9 cellular contexts compared by ENCODE assay signal in genomic region chr11:7251487-7251835, GRCh38. TPM values are rescaled to one million over a fixed set of nuclear protein-coding genes. Genes with fewer than 3 reads are reported as not detected.
A peak's percentile ranks its signal among the peaks of the same experiment; 100 is the strongest.
DNase-seq lines count a peak whose midpoint lies in the region; ATAC-seq and TF ChIP-seq lines count a peak whose summit lies in the region.
"Had no signal": no experiment of that assay in that cellular context is flagged by ENCODE, and none has a peak within 500 bp of the region (broad histone marks: within the 10 kb centered on the region; RNA-seq: fewer than 3 reads in every experiment).

No MANE protein-coding gene starts in this region.

- H3K9ac ChIP-seq in NT2/D1 (ENCODE audit: insufficient read length, low read depth) (peak overlapping the region; percentile 59), endodermal cell (ENCODE audit: extremely low read depth, low read length, poor library complexity, severe bottlenecking) (no peak overlapping the region), mesendoderm (ENCODE audit: low read length) (no peak overlapping the region)

- H2BK5ac ChIP-seq in mesendoderm (ENCODE audit: low read length) = no peak overlapping the region

- no peak overlapping the region for H4K8ac ChIP-seq in mesendoderm (ENCODE audit: low read depth, low read length)

- WGBS in endodermal cell (ENCODE audit: insufficient coverage in 1 of 2, insufficient read length in 1 of 2), 2 experiments = 7 to 20% methylated on average over 6 to 28 of the region's 28 CpGs
- WGBS in mesendoderm (ENCODE audit: extremely low coverage, insufficient coverage, low lambda C conversion rate) = no CpG with 5 or more reads among the region's 28 CpGs

- no peak overlapping the region for H2AK5ac ChIP-seq in mesendoderm (ENCODE audit: low read length)

- no peaks in the 10 kb centered on the region for H3K9me3 ChIP-seq in NT2/D1 (ENCODE audit: insufficient read depth, low read length)
- no peaks in the 10 kb centered on the region for H3K9me3 ChIP-seq in endodermal cell (ENCODE audit: control insufficient read depth, low read length)
- H3K9me3 ChIP-seq in CD4-positive, alpha-beta T cell (ENCODE audit: control insufficient read depth, low read length) = no peaks in the 10 kb centered on the region
- H3K9me3 ChIP-seq: SJCRH30 had no signal

- H3K4me2 ChIP-seq in mesendoderm (ENCODE audit: low read length) = peak overlapping the region; percentile 83

- H2BK120ac ChIP-seq in mesendoderm (ENCODE audit: low read depth, low read length) = no peak overlapping the region

- H2BK15ac ChIP-seq in mesendoderm (replicated peaks; ENCODE audit: low read depth) = no peak overlapping the region

- H3K56ac ChIP-seq in mesendoderm (ENCODE audit: low read length) = peak overlapping the region; percentile 42

- peaks cover 5% of the 10 kb centered on the region for H3K9me3 Mint-ChIP-seq in endodermal cell
- H3K9me3 Mint-ChIP-seq in CD4-positive, alpha-beta T cell = no peaks in the 10 kb centered on the region

- peak overlapping the region; percentile 63 for H3K4me3 Mint-ChIP-seq in endodermal cell
- no peak overlapping the region for H3K4me3 Mint-ChIP-seq in CD4-positive, alpha-beta T cell

- H3K18ac ChIP-seq in mesendoderm (ENCODE audit: low read length) = no peak overlapping the region

- no peaks in the 10 kb centered on the region for H3K36me3 Mint-ChIP-seq in endodermal cell (ENCODE audit: low read depth)
- H3K36me3 Mint-ChIP-seq in CD4-positive, alpha-beta T cell (ENCODE audit: low read depth) = no peaks in the 10 kb centered on the region

- H3K4ac ChIP-seq in mesendoderm (ENCODE audit: low read depth, low read length) = no peak overlapping the region

- H3K27ac ChIP-seq in endodermal cell (ENCODE audit: low read depth, low read length) (no peak overlapping the region), mesendoderm (ENCODE audit: low read depth, low read length) (no peak overlapping the region), temporal lobe (ENCODE audit: low read depth, low read length) (peak overlapping the region; percentile 38)
- H3K27ac ChIP-seq in CD4-positive, alpha-beta T cell (ENCODE audit: low read depth, low read length) = no peak overlapping the region
- H3K27ac ChIP-seq: SJCRH30 had no signal

- CTCF ChIA-PET in CD4-positive, alpha-beta T cell (lab: Charles Lee) = no interaction called here

- no peak overlapping the region for H3K27ac Mint-ChIP-seq in endodermal cell
- no peak overlapping the region for H3K27ac Mint-ChIP-seq in CD4-positive, alpha-beta T cell

- H3K4me1 ChIP-seq in NT2/D1 (ENCODE audit: insufficient read depth, insufficient read length) (no peaks in the 10 kb centered on the region), endodermal cell (ENCODE audit: control insufficient read depth, insufficient read depth, low read length) (peaks cover 6% of the 10 kb centered on the region), mesendoderm (ENCODE audit: control insufficient read depth, low read depth, low read length) (no peaks in the 10 kb centered on the region)
- H3K4me1 ChIP-seq: SJCRH30 had no signal

- H4K5ac ChIP-seq in mesendoderm (ENCODE audit: low read length) = no peak overlapping the region

- H3K27me3 ChIP-seq in NT2/D1 (ENCODE audit: insufficient read depth, insufficient read length) (peaks cover 73% of the 10 kb centered on the region), endodermal cell (ENCODE audit: control insufficient read depth, insufficient read depth, low read length, poor library complexity, severe bottlenecking) (peaks cover 77% of the 10 kb centered on the region), mesendoderm (ENCODE audit: insufficient read depth, low read length, poor library complexity) (peaks cover 12% of the 10 kb centered on the region)
- peaks cover 50% of the 10 kb centered on the region for H3K27me3 ChIP-seq in CD4-positive, alpha-beta T cell (ENCODE audit: control insufficient read depth, insufficient read depth, low read length)
- H3K27me3 ChIP-seq: SJCRH30 had no signal

- intact Hi-C loops in CD4-positive, alpha-beta T cell (cut with DNase I, micrococcal nuclease) = no loop called here

- ATAC-seq in HG03135 (IDR thresholded peaks at IDR 0.05; ENCODE audit: unreplicated experiment) = no peak
- ATAC-seq in GM19395 (IDR thresholded peaks at IDR 0.05; ENCODE audit: unreplicated experiment) = no peak
- ATAC-seq in CD4-positive, alpha-beta T cell (ENCODE audit: poor library complexity) = no peak

- no peaks in the 10 kb centered on the region for H3K36me3 ChIP-seq in NT2/D1 (ENCODE audit: insufficient read depth, insufficient read length, low read length)
- no peaks in the 10 kb centered on the region for H3K36me3 ChIP-seq in endodermal cell (ENCODE audit: control insufficient read depth, insufficient read depth, low read length)
- no peaks in the 10 kb centered on the region for H3K36me3 ChIP-seq in mesendoderm (ENCODE audit: control insufficient read depth, insufficient read depth, low read length)
- H3K36me3 ChIP-seq: SJCRH30 had no signal

- H3K79me2 ChIP-seq in mesendoderm (ENCODE audit: control insufficient read depth, insufficient read depth, low read length) = no peaks in the 10 kb centered on the region

- peaks cover 15% of the 10 kb centered on the region for H3K4me1 Mint-ChIP-seq in endodermal cell
- no peaks in the 10 kb centered on the region for H3K4me1 Mint-ChIP-seq in CD4-positive, alpha-beta T cell (ENCODE audit: low read depth)

- DNase-seq in NT2/D1 (ENCODE audit: low read depth, low spot score) = no peak
- DNase-seq in endodermal cell = no peak
- no peak for DNase-seq in mesendoderm
- DNase-seq in CD4-positive, alpha-beta T cell = no peak
- DNase-seq in activated CD4-positive, alpha-beta T cell treated with anti-CD3 and anti-CD28 coated beads for 4 hours = no peak
- DNase-seq: SJCRH30 had no signal

- H3K4me3 ChIP-seq in NT2/D1 (ENCODE audit: insufficient read length, low read depth) (peak overlapping the region; percentile 66), endodermal cell (ENCODE audit: low read length) (peak overlapping the region; percentile 81), mesendoderm (ENCODE audit: low read length) (no peak overlapping the region)
- H3K4me3 ChIP-seq: SJCRH30 had no signal

- TF ChIP-seq CTCF in endodermal cell (conservative IDR thresholded peaks at IDR 0.05) = no peak
- no peak for TF ChIP-seq CTCF in CD4-positive, alpha-beta T cell (IDR thresholded peaks at IDR 0.05)

- no peaks in the 10 kb centered on the region for H3K79me1 ChIP-seq in mesendoderm (ENCODE audit: low read length)

- H3K27me3 Mint-ChIP-seq in endodermal cell (ENCODE audit: insufficient read depth) = peaks cover 71% of the 10 kb centered on the region
- H3K27me3 Mint-ChIP-seq in CD4-positive, alpha-beta T cell = peaks cover 62% of the 10 kb centered on the region

- POLR2A ChIA-PET in CD4-positive, alpha-beta T cell (lab: Charles Lee) = no interaction called here

- H3K23ac ChIP-seq in mesendoderm (ENCODE audit: low read length) = no peak overlapping the region

RNA-seq across cellular contexts. Expression of gene SYT9, which starts 0.2 kb away (rescaled TPM):
- 1 to 10 TPM in 1 of 2 donors, under 1 TPM in 1; 0.81 to 2.2 TPM for total RNA-seq in endodermal cell
- 0.82 TPM for polyA plus RNA-seq in endodermal cell (2013, experiment 1 of 2)
- 0.79 TPM for polyA plus RNA-seq in endodermal cell (2013, experiment 2 of 2)
- polyA plus RNA-seq in mesendoderm (2013, experiment 1 of 2) = 0.58 TPM
- polyA plus RNA-seq in mesendoderm (2013, experiment 2 of 2) = 0.63 TPM
- 6.1 TPM for total RNA-seq in temporal lobe
- not detected for total RNA-seq in CD4-positive, alpha-beta T cell
- total RNA-seq: SJCRH30 had no signal
